2 cellular contexts compared by ENCODE assay signal in genomic region chr13:85445534-85445933, GRCh38.
A peak's percentile ranks its signal among the peaks of the same experiment; 100 is the strongest.
TF ChIP-seq lines count a peak whose summit lies in the region.

No MANE protein-coding gene starts in this region.

TF ChIP-seq in HepG2, 621 proteins besides CTCF, POLR2A, EP300 and RAD21:
- peak in 1 of 2 experiments; percentile 69; a peak in 3 of 4 replicates for TF ChIP-seq MAFK (conservative IDR thresholded peaks at IDR 0.05 in 1 of 2, IDR thresholded peaks at IDR 0.05 in 1 of 2; ENCODE audit: low read length in 2 of 2)
- no peak for TF ChIP-seq NFATC3 (CRISPR knock-in tag; IDR thresholded peaks at IDR 0.05)
- no peak for TF ChIP-seq KDM3A (CRISPR knock-in tag; IDR thresholded peaks at IDR 0.05; ENCODE audit: low read depth)
- peak; percentile 49; the same call in 1 of the 2 replicates for TF ChIP-seq MAFF (IDR thresholded peaks at IDR 0.05; ENCODE audit: low read depth, low read length)
- TF ChIP-seq ZNF17 (CRISPR knock-in tag; IDR thresholded peaks at IDR 0.05) = no peak
- TF ChIP-seq ZBTB25 (CRISPR knock-in tag; IDR thresholded peaks at IDR 0.05) = no peak
- no peak for TF ChIP-seq JUND (CRISPR knock-in tag; IDR thresholded peaks at IDR 0.05)
- no peak for TF ChIP-seq ZNF232 (CRISPR knock-in tag; IDR thresholded peaks at IDR 0.05; ENCODE audit: borderline replicate concordance)
- no peak for TF ChIP-seq FOXJ3 (CRISPR knock-in tag; IDR thresholded peaks at IDR 0.05; ENCODE audit: borderline replicate concordance)
- TF ChIP-seq ONECUT2 (CRISPR knock-in tag; IDR thresholded peaks at IDR 0.05) = no peak
- no peak for TF ChIP-seq DNMT1 (CRISPR knock-in tag; IDR thresholded peaks at IDR 0.05)
- TF ChIP-seq ZNF678 (CRISPR knock-in tag; IDR thresholded peaks at IDR 0.05) = no peak
- TF ChIP-seq ZNF800 (CRISPR knock-in tag; IDR thresholded peaks at IDR 0.05) = no peak

TF ChIP-seq in H1, 55 proteins besides CTCF, POLR2A, EP300 and RAD21:
- TF ChIP-seq CBX5 (IDR thresholded peaks at IDR 0.05; ENCODE audit: low read depth, low read length) = no peak
- TF ChIP-seq MAFK (IDR thresholded peaks at IDR 0.05; ENCODE audit: low read depth, low read length) = peak; percentile 42; the same call in 1 of the 2 replicates
- no peak for TF ChIP-seq TAF7 (optimal IDR thresholded peaks at IDR 0.05; ENCODE audit: borderline replicate concordance, low read depth, low read length)
